In the genomic region with DNA sequence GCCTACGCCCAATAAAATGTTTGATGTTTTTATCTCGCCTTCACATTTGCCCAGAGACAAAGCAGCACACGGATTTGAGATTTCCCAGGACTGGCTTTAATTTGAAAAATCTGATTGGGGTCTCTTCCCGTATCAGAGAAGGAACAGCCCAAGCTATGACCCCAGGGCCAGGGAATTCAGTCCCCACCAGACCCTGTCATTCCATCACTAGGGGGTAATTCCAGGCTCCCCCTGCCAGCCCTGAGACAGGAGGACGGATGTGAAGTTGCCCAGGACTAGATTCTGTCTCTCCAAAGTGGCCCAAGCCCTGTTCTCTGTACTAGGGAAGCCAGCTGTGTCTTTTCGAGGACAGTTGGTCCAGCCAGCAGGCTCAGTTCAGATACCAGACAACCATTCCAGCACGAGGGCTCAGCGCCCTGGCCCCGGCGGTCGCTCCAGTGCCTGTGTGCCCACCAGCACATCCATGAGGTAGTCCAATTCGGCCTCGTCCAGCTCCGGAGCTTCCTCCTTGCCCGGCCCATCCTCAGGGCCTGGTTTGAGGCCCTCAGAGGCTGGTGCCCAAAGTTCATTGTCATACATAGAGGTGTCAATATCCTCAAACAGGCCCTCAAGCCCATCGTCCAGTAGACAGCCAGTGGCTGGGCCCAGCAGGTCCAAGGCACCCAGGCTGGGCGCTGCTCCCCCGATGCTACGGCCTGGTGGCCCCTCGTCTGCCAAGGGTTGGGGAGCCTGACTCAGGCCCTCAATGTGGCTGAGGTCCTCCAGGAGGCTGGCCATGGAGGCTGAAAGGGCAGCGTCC, we compare ENCODE assay signal across 9 cellular contexts. TPM values are rescaled to one million over a fixed set of nuclear protein-coding genes. Genes with fewer than 3 reads are reported as not detected.
DNase-seq lines count a peak whose midpoint lies in the region; ATAC-seq and TF ChIP-seq lines count a peak whose summit lies in the region.
"Had no signal": no experiment of that assay in that cellular context is flagged by ENCODE, and none has a peak within 500 bp of the region (broad histone marks: within the 10 kb centered on the region; RNA-seq: fewer than 3 reads in every experiment).

No MANE protein-coding gene starts in this region.

- intact Hi-C loops in left ventricle myocardium superior (cut with micrococcal nuclease) (no loop called here), breast epithelium (cut with DNase I; ENCODE audit: low total_unique reads) (no loop called here), uterus (cut with DNase I; ENCODE audit: low total_unique reads) (no loop called here)
- intact Hi-C loops in naive thymus-derived CD4-positive, alpha-beta T cell (cut with micrococcal nuclease), result loop anchor here (10.0 kb wide), 2 partner anchors 292 to 1078 kb away; partner anchors contain the start of genes COQ8B (in 1 of the 2), ITPKC (in 1 of the 2) and SAMD4B (in 1 of the 2)

- H3K4me3 ChIP-seq in right atrium auricular region (no peak overlapping the region), breast epithelium (no peak overlapping the region), uterus (no peak overlapping the region)
- H3K4me3 ChIP-seq in naive thymus-derived CD4-positive, alpha-beta T cell (ENCODE audit: low read length), result no peak overlapping the region

- ATAC-seq in left ventricle myocardium superior, result no peak
- no peak for ATAC-seq in naive thymus-derived CD4-positive, alpha-beta T cell
- ATAC-seq in HG02678 (IDR thresholded peaks at IDR 0.05; ENCODE audit: unreplicated experiment), result no peak

- peak overlapping the region; percentile 93 to 100 (median 97) for H3K27ac Mint-ChIP-seq in naive thymus-derived CD4-positive, alpha-beta T cell

- TF ChIP-seq CTCF in right atrium auricular region (IDR thresholded peaks at IDR 0.05) (no peak), breast epithelium (IDR thresholded peaks at IDR 0.05) (no peak), uterus (IDR thresholded peaks at IDR 0.05) (no peak)

- no peak for DNase-seq in right atrium auricular region (ENCODE audit: low spot score)
- DNase-seq in left ventricle myocardium superior, result no peak
- no peak for DNase-seq in breast epithelium (ENCODE audit: low spot score in 2 of 2)
- peak in 3 of 9 donors; percentile 32 to 36 (median 34) for DNase-seq in naive thymus-derived CD4-positive, alpha-beta T cell
- DNase-seq in uterus, result no peak
- no peak for DNase-seq in GM19238 (ENCODE audit: insufficient read length, low spot score)
- DNase-seq in medulla oblongata (ENCODE audit: extremely low spot score), result no peak
- DNase-seq: DMS153 had no signal

- TF ChIP-seq POLR2A in breast epithelium (IDR thresholded peaks at IDR 0.05), result no peak
- no peak for TF ChIP-seq POLR2A in uterus (IDR thresholded peaks at IDR 0.05)

- H3K36me3 Mint-ChIP-seq in naive thymus-derived CD4-positive, alpha-beta T cell, result peaks cover 0 to 7% (median 4%) of the 10 kb centered on the region in 5 donors

- peaks cover 0 to 2% (median 0%) of the 10 kb centered on the region in 5 donors for H3K27me3 Mint-ChIP-seq in naive thymus-derived CD4-positive, alpha-beta T cell

- POLR2A ChIA-PET in naive thymus-derived CD4-positive, alpha-beta T cell (lab: Charles Lee), result interaction anchor here (0.9 to 7.3 kb wide), 7 partner anchors 10 to 43 kb away, joined by 3 to 60 read pairs (median 4); partner anchors contain the start of genes BLVRB, SERTAD3 and SPTBN4

- peaks cover 12 to 47% (median 40%) of the 10 kb centered on the region in 7 donors for H3K4me1 Mint-ChIP-seq in naive thymus-derived CD4-positive, alpha-beta T cell

- peak overlapping the region; percentile 98 to 100 for H3K27ac ChIP-seq in right atrium auricular region
- H3K27ac ChIP-seq in breast epithelium, result peak overlapping the region; percentile 64 to 97
- peak overlapping the region; percentile 90 for H3K27ac ChIP-seq in naive thymus-derived CD4-positive, alpha-beta T cell (ENCODE audit: low read depth, low read length)
- H3K27ac ChIP-seq in uterus, result peak overlapping the region; percentile 98

- H3K4me1 ChIP-seq in right atrium auricular region (peaks cover 0 to 58% of the 10 kb centered on the region in 2 donors), breast epithelium (peaks cover 6 to 16% of the 10 kb centered on the region in 2 donors), uterus (peaks cover 0 to 21% of the 10 kb centered on the region in 2 donors)
- peaks cover 15 to 18% of the 10 kb centered on the region in 2 donors for H3K4me1 ChIP-seq in naive thymus-derived CD4-positive, alpha-beta T cell (ENCODE audit: control insufficient read depth in 2 of 2, insufficient read depth in 2 of 2, low read length in 2 of 2)

- H3K9me3 ChIP-seq in right atrium auricular region (no peaks in the 10 kb centered on the region), breast epithelium (no peaks in the 10 kb centered on the region), uterus (no peaks in the 10 kb centered on the region)
- H3K9me3 ChIP-seq in naive thymus-derived CD4-positive, alpha-beta T cell (ENCODE audit: control insufficient read depth in 2 of 3, low read length in 3 of 3), result no peaks in the 10 kb centered on the region

- H3K4me3 Mint-ChIP-seq in naive thymus-derived CD4-positive, alpha-beta T cell, result peak overlapping the region; percentile 28 to 93 (median 90)

- CTCF ChIA-PET in naive thymus-derived CD4-positive, alpha-beta T cell (lab: Charles Lee), result interaction anchor here (3.3 kb wide), 1 partner anchor 42 kb away, joined by 33 read pairs; the partner anchor contains the start of genes BLVRB and SPTBN4

- H3K27me3 ChIP-seq in right atrium auricular region, result no peaks in the 10 kb centered on the region
- no peaks in the 10 kb centered on the region for H3K27me3 ChIP-seq in breast epithelium
- H3K27me3 ChIP-seq in naive thymus-derived CD4-positive, alpha-beta T cell (ENCODE audit: control insufficient read depth in 2 of 2, insufficient read depth in 2 of 2, low read length in 2 of 2), result no peaks in the 10 kb centered on the region
- H3K27me3 ChIP-seq in uterus, result no peaks in the 10 kb centered on the region

- H3K36me3 ChIP-seq in right atrium auricular region, result peaks cover 22% of the 10 kb centered on the region
- H3K36me3 ChIP-seq in breast epithelium, result no peaks in the 10 kb centered on the region
- peaks cover 0 to 17% (median 7%) of the 10 kb centered on the region in 3 experiments for H3K36me3 ChIP-seq in naive thymus-derived CD4-positive, alpha-beta T cell (ENCODE audit: control insufficient read depth in 2 of 3, insufficient read depth in 3 of 3, low read length in 3 of 3)
- H3K36me3 ChIP-seq in uterus, result no peaks in the 10 kb centered on the region

- H3K9me3 Mint-ChIP-seq in naive thymus-derived CD4-positive, alpha-beta T cell, result peaks cover 0 to 5% (median 0%) of the 10 kb centered on the region in 11 donors

RNA-seq across cellular contexts. Expression of gene SERTAD1, which starts 3.2 kb away (rescaled TPM):
- total RNA-seq in right atrium auricular region (10 to 100 TPM; 12.7 to 27.2 TPM), left ventricle myocardium superior (8.9 TPM), breast epithelium (10 to 100 TPM; 10.4 to 25.3 (median 18.0) TPM), uterus (10 to 100 TPM in 3 of 4 donors, 1 to 10 TPM in 1; 3.1 to 18.4 (median 15.8) TPM)
- 10 to 100 TPM in 4 of 5 experiments, 1 to 10 TPM in 1; 8.1 to 30.9 (median 13.5) TPM for total RNA-seq in naive thymus-derived CD4-positive, alpha-beta T cell
- 1 to 10 TPM; 3.3 to 6.9 TPM for polyA plus RNA-seq in naive thymus-derived CD4-positive, alpha-beta T cell

RNA-seq across cellular contexts. Expression of gene PRX, which starts 9.4 kb away (rescaled TPM):
- total RNA-seq in right atrium auricular region, result 1 to 10 TPM; 4.8 to 5.1 TPM
- 4.1 TPM for total RNA-seq in left ventricle myocardium superior
- 1 to 10 TPM; 2.7 to 9.1 (median 5.2) TPM for total RNA-seq in breast epithelium
- total RNA-seq in naive thymus-derived CD4-positive, alpha-beta T cell, result 1 to 10 TPM in 4 of 5 experiments, under 1 TPM in 1; 0.85 to 4.0 (median 2.6) TPM
- under 1 TPM; 0.14 to 0.60 TPM for polyA plus RNA-seq in naive thymus-derived CD4-positive, alpha-beta T cell
- total RNA-seq in uterus, result 1 to 10 TPM; 3.3 to 7.5 (median 4.8) TPM

RNA-seq across cellular contexts. Expression of gene SERTAD3, which starts 21.5 kb away (rescaled TPM):
- total RNA-seq in right atrium auricular region (10 to 100 TPM; 19.2 to 25.4 TPM), left ventricle myocardium superior (23.4 TPM), breast epithelium (10 to 100 TPM; 17.3 to 28.1 (median 25.2) TPM), uterus (10 to 100 TPM in 3 of 4 donors, 1 to 10 TPM in 1; 1.0 to 81.5 (median 44.7) TPM)
- total RNA-seq in naive thymus-derived CD4-positive, alpha-beta T cell, result 10 to 100 TPM; 15.2 to 44.1 (median 17.8) TPM
- polyA plus RNA-seq in naive thymus-derived CD4-positive, alpha-beta T cell, result 1 to 10 TPM; 2.7 to 4.4 TPM

RNA-seq across cellular contexts. Expression of gene HIPK4, which starts 32.6 kb away (rescaled TPM):
- 1 to 10 TPM in 1 of 2 donors, not detected in 1; 1.0 TPM for total RNA-seq in right atrium auricular region
- not detected for total RNA-seq in left ventricle myocardium superior
- total RNA-seq in breast epithelium, result under 1 TPM in 2 of 3 donors, not detected in 1; 0.16 to 0.33 TPM
- total RNA-seq in naive thymus-derived CD4-positive, alpha-beta T cell, result under 1 TPM in 2 of 5 experiments, not detected in 3; 0.12 to 0.24 TPM
- not detected for polyA plus RNA-seq in naive thymus-derived CD4-positive, alpha-beta T cell
- under 1 TPM in 2 of 4 donors, not detected in 2; 0.40 to 0.48 TPM for total RNA-seq in uterus

RNA-seq across cellular contexts. Expression of gene BLVRB, which starts 42.9 kb away (rescaled TPM):
- total RNA-seq in right atrium auricular region (100 to 1,000 TPM; 123 to 199 TPM), left ventricle myocardium superior (120 TPM), breast epithelium (100 to 1,000 TPM; 206 to 322 (median 284) TPM), uterus (100 to 1,000 TPM in 2 of 4 donors, 10 to 100 TPM in 2; 51.5 to 206 (median 115) TPM)
- 10 to 100 TPM; 11.0 to 42.2 (median 13.3) TPM for total RNA-seq in naive thymus-derived CD4-positive, alpha-beta T cell
- polyA plus RNA-seq in naive thymus-derived CD4-positive, alpha-beta T cell, result 10 to 100 TPM; 27.6 TPM

Comparison
In these comparisons a context has a peak if more than half of its experiments do, and no peak if none do; other contexts are left out.
1. intact Hi-C loops: an anchor here in naive thymus-derived CD4-positive, alpha-beta T cell (10.0 kb wide); none called in left ventricle myocardium superior, breast epithelium and uterus.